17 cellular contexts compared by ENCODE assay signal in the genomic region with DNA sequence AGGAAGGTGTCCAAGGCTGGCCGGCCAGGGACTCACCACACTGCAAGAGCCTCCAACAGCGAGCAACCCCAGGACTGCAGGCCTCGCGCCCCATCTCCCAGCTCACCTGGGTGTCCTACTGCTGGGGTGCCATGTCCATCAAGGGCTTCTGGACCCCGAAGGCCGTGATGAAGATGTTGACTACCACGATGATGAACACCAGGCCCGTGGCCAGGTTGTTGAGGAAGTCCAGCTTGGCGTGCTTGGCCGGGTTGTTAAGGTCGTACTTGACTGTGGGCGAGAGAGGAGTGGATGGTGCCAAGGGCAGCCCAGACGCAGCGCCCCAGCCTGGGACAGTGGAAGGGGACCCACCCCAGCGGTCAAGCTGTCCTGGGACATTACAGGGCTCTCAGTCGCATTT. TPM values are rescaled to one million over a fixed set of nuclear protein-coding genes. Genes with fewer than 3 reads are reported as not detected.
DNase-seq lines count a peak whose midpoint lies in the region; ATAC-seq and TF ChIP-seq lines count a peak whose summit lies in the region.
"Had no signal": no experiment of that assay in that cellular context is flagged by ENCODE, and none has a peak within 500 bp of the region (broad histone marks: within the 10 kb centered on the region; RNA-seq: fewer than 3 reads in every experiment).

No MANE protein-coding gene starts in this region.

- CTCF ChIA-PET in A673 (lab: Charles Lee), result no interaction called here

- H3K9me3 Mint-ChIP-seq in activated T-cell treated with anti-CD3 and anti-CD28 coated beads, Interleukin-2, amount 50 U/mL, for 72 hours, result no peaks in the 10 kb centered on the region
- no peaks in the 10 kb centered on the region for H3K9me3 Mint-ChIP-seq in activated T-helper 17 cell treated with anti-CD3 and anti-CD28 coated beads, Interleukin-2, amount 50 U/mL, for 72 hours
- H3K9me3 Mint-ChIP-seq: type B pancreatic cell had no signal

- H3K36me3 Mint-ChIP-seq in activated T-cell treated with anti-CD3 and anti-CD28 coated beads, Interleukin-2, amount 50 U/mL, for 72 hours (ENCODE audit: insufficient read depth in 2 of 2), result peaks cover 2 to 12% of the 10 kb centered on the region in 2 donors
- H3K36me3 Mint-ChIP-seq in activated T-helper 17 cell treated with anti-CD3 and anti-CD28 coated beads, Interleukin-2, amount 50 U/mL, for 72 hours (ENCODE audit: low read depth), result peaks cover 99% of the 10 kb centered on the region
- H3K36me3 Mint-ChIP-seq: type B pancreatic cell had no signal

- H3K27me3 Mint-ChIP-seq in activated T-cell treated with anti-CD3 and anti-CD28 coated beads, Interleukin-2, amount 50 U/mL, for 72 hours (ENCODE audit: low read depth), result no peaks in the 10 kb centered on the region
- no peaks in the 10 kb centered on the region for H3K27me3 Mint-ChIP-seq in activated T-helper 17 cell treated with anti-CD3 and anti-CD28 coated beads, Interleukin-2, amount 50 U/mL, for 72 hours
- H3K27me3 Mint-ChIP-seq: type B pancreatic cell had no signal

- whole genome bisulfite sequencing in testis, 2 donors, result 91 to 94% methylated on average over 13 to 16 of the region's 16 CpGs

- DNase-seq in activated T-cell treated with anti-CD3 and anti-CD28 coated beads, Interleukin-2, amount 50 U/mL, for 1 hour, result peak; percentile 21
- DNase-seq in activated T-cell treated with anti-CD3 and anti-CD28 coated beads, Interleukin-2, amount 50 U/mL, for 72 hours, result no peak
- peak; percentile 0 for DNase-seq in T-helper 9 cell
- peak; percentile 38 for DNase-seq in islet precursor cell
- peak; percentile 12 for DNase-seq in testis
- no peak for DNase-seq in A673 (ENCODE audit: low spot score)
- DNase-seq: activated CD4-positive, alpha-beta T cell treated with anti-CD3 and anti-CD28 coated beads, Interleukin-2, amount 50 U/mL, for 48 hours; COR-L47; MM.1S; NCI-H2107; NCI-H774 had no signal

- H3K27me3 ChIP-seq in testis, result no peaks in the 10 kb centered on the region
- no peaks in the 10 kb centered on the region for H3K27me3 ChIP-seq in A673 (replicated peaks; ENCODE audit: insufficient read depth, low read depth, low read length, poor library complexity)

- H3K4me3 ChIP-seq in testis (no peak overlapping the region), A673 (ENCODE audit: low read depth, low read length, poor library complexity, severe bottlenecking) (no peak overlapping the region)
- H3K4me3 ChIP-seq: A549, prostate gland had no signal

- H3K4me1 ChIP-seq in testis (peaks cover 48% of the 10 kb centered on the region), A673 (ENCODE audit: insufficient read depth, low read length, poor library complexity, severe bottlenecking) (no peaks in the 10 kb centered on the region)

- H3K36me3 ChIP-seq in testis (ENCODE audit: low read depth, missing control alignments) (no peaks in the 10 kb centered on the region), A673 (ENCODE audit: insufficient read depth, low read length, poor library complexity, severe bottlenecking) (no peaks in the 10 kb centered on the region)
- H3K36me3 ChIP-seq: prostate gland had no signal

- H3K27ac ChIP-seq in testis (no peak overlapping the region), A673 (ENCODE audit: low read depth, low read length, poor library complexity, severe bottlenecking) (no peak overlapping the region)
- H3K27ac ChIP-seq: A549, epithelial cell of prostate, prostate gland had no signal

- TF ChIP-seq CTCF in testis (IDR thresholded peaks at IDR 0.05), result no peak
- TF ChIP-seq CTCF in A673 (conservative IDR thresholded peaks at IDR 0.05; ENCODE audit: low read depth, low read length), result no peak

- H3K27ac Mint-ChIP-seq in activated T-cell treated with anti-CD3 and anti-CD28 coated beads, Interleukin-2, amount 50 U/mL, for 72 hours, result no peak overlapping the region
- H3K27ac Mint-ChIP-seq in activated T-helper 17 cell treated with anti-CD3 and anti-CD28 coated beads, Interleukin-2, amount 50 U/mL, for 72 hours, result no peak overlapping the region
- H3K27ac Mint-ChIP-seq: type B pancreatic cell had no signal

- no peak overlapping the region for H3K4me3 Mint-ChIP-seq in activated T-cell treated with anti-CD3 and anti-CD28 coated beads, Interleukin-2, amount 50 U/mL, for 72 hours
- H3K4me3 Mint-ChIP-seq in activated T-helper 17 cell treated with anti-CD3 and anti-CD28 coated beads, Interleukin-2, amount 50 U/mL, for 72 hours, result no peak overlapping the region
- H3K4me3 Mint-ChIP-seq: type B pancreatic cell had no signal

- no peak for ATAC-seq in activated T-cell treated with anti-CD3 and anti-CD28 coated beads, Interleukin-2, amount 50 U/mL, for 72 hours (replicated peaks in 1 of 2)
- no peak for ATAC-seq in activated T-helper 17 cell treated with anti-CD3 and anti-CD28 coated beads, Interleukin-2, amount 50 U/mL, for 72 hours (replicated peaks)
- ATAC-seq in HG03565 (IDR thresholded peaks at IDR 0.05; ENCODE audit: unreplicated experiment), result no peak
- ATAC-seq: A549 had no signal

- TF ChIP-seq POLR2A in testis (IDR thresholded peaks at IDR 0.05), result no peak

- H3K4me1 Mint-ChIP-seq in activated T-cell treated with anti-CD3 and anti-CD28 coated beads, Interleukin-2, amount 50 U/mL, for 72 hours (ENCODE audit: low read depth), result peaks cover 61% of the 10 kb centered on the region
- H3K4me1 Mint-ChIP-seq in activated T-helper 17 cell treated with anti-CD3 and anti-CD28 coated beads, Interleukin-2, amount 50 U/mL, for 72 hours, result peaks cover 25% of the 10 kb centered on the region

- BruUV-seq in A673 (replicated peaks; lab: Mats Ljungman, UMichigan), result no TSS peak

- intact Hi-C loops in testis (cut with DNase I; ENCODE audit: low total_unique reads), result no loop called here
- intact Hi-C loops in A673 (cut with micrococcal nuclease; ENCODE audit: unreplicated experiment), result no loop called here

- POLR2A ChIA-PET in A673 (lab: Charles Lee; ENCODE audit: low non-redundant PET), result no interaction called here

- H3K9me3 ChIP-seq in testis (no peaks in the 10 kb centered on the region), A673 (ENCODE audit: low read depth, low read length, poor library complexity, severe bottlenecking) (no peaks in the 10 kb centered on the region)
- H3K9me3 ChIP-seq: A549, prostate gland had no signal

RNA-seq across cellular contexts. Expression of a gene that starts 9.3 kb away (rescaled TPM):
- total RNA-seq in activated T-cell treated with anti-CD3 and anti-CD28 coated beads, Interleukin-2, amount 50 U/mL, for 72 hours, result 100 to 1,000 TPM; 121 to 124 TPM
- 100 to 1,000 TPM; 148 to 152 TPM for total RNA-seq in testis
- 99.3 TPM for polyA plus RNA-seq in testis (ENCODE audit: insufficient read depth, low read depth, low replicate concordance)
- 100 to 1,000 TPM in 1 of 2 donors, 10 to 100 TPM in 1; 56.0 to 197 TPM for total RNA-seq in activated T-helper 17 cell treated with anti-CD3 and anti-CD28 coated beads, Interleukin-2, amount 50 U/mL, for 72 hours
- 9.2 and 13.7 TPM in 2 replicates for total RNA-seq in A673 (2021)

RNA-seq across cellular contexts. Expression of a gene that starts 28.8 kb away (rescaled TPM):
- 10 to 100 TPM; 65.7 to 70.0 TPM for total RNA-seq in activated T-cell treated with anti-CD3 and anti-CD28 coated beads, Interleukin-2, amount 50 U/mL, for 72 hours
- 100 to 1,000 TPM; 138 to 147 TPM for total RNA-seq in testis
- 99.4 TPM for polyA plus RNA-seq in testis (ENCODE audit: insufficient read depth, low read depth, low replicate concordance)
- total RNA-seq in activated T-helper 17 cell treated with anti-CD3 and anti-CD28 coated beads, Interleukin-2, amount 50 U/mL, for 72 hours, result 10 to 100 TPM; 83.6 to 87.3 TPM
- total RNA-seq in A673 (2021), result 12.2 and 16.2 TPM in 2 replicates

RNA-seq across cellular contexts. Expression of a gene that starts 59.1 kb away (rescaled TPM):
- 1 to 10 TPM in 1 of 2 donors, under 1 TPM in 1; 0.70 to 1.1 TPM for total RNA-seq in activated T-cell treated with anti-CD3 and anti-CD28 coated beads, Interleukin-2, amount 50 U/mL, for 72 hours
- total RNA-seq in testis (10 to 100 TPM; 50.5 to 91.1 TPM), A673 (2021) (9.6 and 11.8 TPM in 2 replicates)
- polyA plus RNA-seq in testis (ENCODE audit: insufficient read depth, low read depth, low replicate concordance), result 29.0 TPM
- total RNA-seq in activated T-helper 17 cell treated with anti-CD3 and anti-CD28 coated beads, Interleukin-2, amount 50 U/mL, for 72 hours, result under 1 TPM; 0.39 to 0.93 TPM

Comparison
In these comparisons a context has a peak if more than half of its experiments do, and no peak if none do; other contexts are left out.
1. DNase-seq: peak in activated T-cell treated with anti-CD3 and anti-CD28 coated beads, Interleukin-2, amount 50 U/mL, for 1 hour (single experiment), T-helper 9 cell (single experiment), islet precursor cell (single experiment) and testis (single experiment); none in activated T-cell treated with anti-CD3 and anti-CD28 coated beads, Interleukin-2, amount 50 U/mL, for 72 hours (0 of 2) and A673 (single experiment).